In the genomic region with DNA sequence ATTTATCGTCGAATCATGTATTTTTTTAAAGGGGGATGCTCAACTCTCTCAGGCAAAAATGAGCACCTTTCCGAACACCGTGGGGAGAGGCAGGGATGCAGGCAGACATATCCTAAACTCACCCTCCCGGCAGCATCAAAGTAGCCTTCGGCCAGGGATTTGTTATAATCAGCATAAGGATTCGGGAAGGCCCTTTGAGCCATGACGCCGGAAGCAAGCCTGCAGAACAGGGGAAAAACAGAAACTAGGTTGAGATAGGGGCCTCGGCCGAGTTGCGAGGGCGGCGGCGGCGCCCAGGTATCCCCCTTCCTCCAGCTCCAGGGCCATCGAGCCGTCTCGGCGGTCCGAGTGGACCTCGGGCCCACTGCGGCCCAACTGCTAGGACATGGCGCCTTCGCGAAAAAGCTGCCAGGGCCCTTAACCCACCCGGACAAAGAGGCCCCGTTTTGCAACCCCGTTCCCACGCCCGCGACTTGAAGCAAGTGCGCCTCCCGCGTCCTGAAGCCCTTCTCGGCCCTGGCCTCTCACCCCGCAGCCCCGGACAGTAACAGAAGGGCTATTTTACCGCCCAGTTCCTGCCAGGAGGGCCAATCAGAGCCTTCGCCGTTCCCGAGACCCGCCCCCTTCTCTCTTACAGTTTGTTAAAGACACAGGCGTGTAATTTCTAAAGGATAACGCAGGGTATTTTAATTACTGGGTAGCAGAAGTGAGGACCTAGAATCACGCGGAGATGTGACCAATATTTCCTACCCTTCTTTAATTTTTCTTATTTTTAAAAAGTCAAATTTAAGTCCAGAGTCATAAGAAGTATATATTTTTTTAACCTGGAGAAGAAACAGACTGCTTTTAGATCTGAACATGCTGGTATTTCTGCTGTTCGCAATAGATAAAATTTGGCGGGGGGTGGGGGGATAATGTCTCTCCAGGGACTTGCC, we compare ENCODE assay signal across 8 cellular contexts. TPM values are rescaled to one million over a fixed set of nuclear protein-coding genes. Genes with fewer than 3 reads are reported as not detected.
DNase-seq lines count a peak whose midpoint lies in the region; ATAC-seq and TF ChIP-seq lines count a peak whose summit lies in the region.

Gene LANCL1, minus strand, starts transcription at position 566 of the 935 bp plus-strand sequence. Its CDS starts 363 bp downstream, at position 203.

- H3K4me1 Mint-ChIP-seq in activated CD4-positive, alpha-beta T cell treated with anti-CD3 and anti-CD28 coated beads for 36 hours, result peaks cover 45% of the 10 kb centered on the region

- H3K4me3 ChIP-seq in choroid plexus epithelial cell (ENCODE audit: low read depth, low read length), result peak within 1 kb of the TSS; percentile 86
- H3K4me3 ChIP-seq in kidney epithelial cell (ENCODE audit: low read depth, low read length), result peak within 1 kb of the TSS; percentile 91

- peak within 1 kb of the TSS; percentile 97 for H3K27ac Mint-ChIP-seq in activated CD4-positive, alpha-beta T cell treated with anti-CD3 and anti-CD28 coated beads for 36 hours

- TF ChIP-seq CTCF in choroid plexus epithelial cell (conservative IDR thresholded peaks at IDR 0.05; ENCODE audit: low read depth, low read length), result no peak
- no peak for TF ChIP-seq CTCF in kidney epithelial cell (IDR thresholded peaks at IDR 0.05; ENCODE audit: insufficient read depth, low read length, poor library complexity, severe bottlenecking)

- POLR2A ChIA-PET in activated CD4-positive, alpha-beta T cell treated with anti-CD3 and anti-CD28 coated beads for 36 hours (lab: Charles Lee), result no interaction called here

- no peaks in the 10 kb centered on the region for H3K27me3 Mint-ChIP-seq in activated CD4-positive, alpha-beta T cell treated with anti-CD3 and anti-CD28 coated beads for 36 hours

- ATAC-seq in GM19043 (IDR thresholded peaks at IDR 0.05; ENCODE audit: low read depth, unreplicated experiment) (peak; percentile 100), HG03378 (IDR thresholded peaks at IDR 0.05; ENCODE audit: unreplicated experiment) (peak; percentile 99)
- ATAC-seq in activated CD4-positive, alpha-beta T cell treated with anti-CD3 and anti-CD28 coated beads for 36 hours, result peak; percentile 99

- peaks cover 23% of the 10 kb centered on the region for H3K36me3 Mint-ChIP-seq in activated CD4-positive, alpha-beta T cell treated with anti-CD3 and anti-CD28 coated beads for 36 hours (ENCODE audit: low read depth)

- DNase-seq in AG20443 (ENCODE audit: low spot score) (peak; percentile 96), NCI-H510A (lab: John Stamatoyannopoulos, UW) (peak; percentile 83), choroid plexus epithelial cell (ENCODE audit: low read depth) (peak; percentile 89), kidney epithelial cell (ENCODE audit: low read depth) (peak; percentile 49)
- DNase-seq in activated CD4-positive, alpha-beta T cell treated with anti-CD3 and anti-CD28 coated beads for 36 hours, result peak; percentile 89
- peak; percentile 71 to 75 for DNase-seq in stimulated activated CD4-positive, alpha-beta T cell treated with anti-CD3 and anti-CD28 coated beads, Interleukin-15, amount 100 ng/mL, for 48 hours (ENCODE audit: low read depth in 2 of 2)

- CTCF ChIA-PET in activated CD4-positive, alpha-beta T cell treated with anti-CD3 and anti-CD28 coated beads for 36 hours (lab: Charles Lee), result interaction anchor here (1.0 to 1.8 kb wide), 4 partner anchors 8 to 27 kb away, joined by 3 to 6 read pairs (median 4); no protein-coding TSS in a partner anchor

- H3K27me3 ChIP-seq in kidney epithelial cell (ENCODE audit: control insufficient read depth, insufficient read depth, low read length), result no peaks in the 10 kb centered on the region

- H3K36me3 ChIP-seq in kidney epithelial cell (ENCODE audit: control insufficient read depth, insufficient read depth, low read length), result no peaks in the 10 kb centered on the region

- peak within 1 kb of the TSS; percentile 97 for H3K4me3 Mint-ChIP-seq in activated CD4-positive, alpha-beta T cell treated with anti-CD3 and anti-CD28 coated beads for 36 hours

- intact Hi-C loops in activated CD4-positive, alpha-beta T cell treated with anti-CD3 and anti-CD28 coated beads for 36 hours (cut with DNase I, micrococcal nuclease), result loop anchor here (1.0 to 5.0 kb wide), 4 partner anchors 304 to 474 kb away; partner anchors contain the start of genes KANSL1L (in 1 of the 2) and RPE (in 1 of the 2)

- H3K9me3 Mint-ChIP-seq in activated CD4-positive, alpha-beta T cell treated with anti-CD3 and anti-CD28 coated beads for 36 hours (ENCODE audit: low read depth), result no peaks in the 10 kb centered on the region

RNA-seq across cellular contexts. Expression of gene LANCL1, which starts in this region (rescaled TPM):
- 10 to 100 TPM; 43.3 to 45.4 TPM for total RNA-seq in activated CD4-positive, alpha-beta T cell treated with anti-CD3 and anti-CD28 coated beads for 36 hours
- total RNA-seq in kidney epithelial cell, result 29.5 and 33.1 TPM in 2 replicates

Comparison
In these comparisons a context has a peak if more than half of its experiments do, and no peak if none do; other contexts are left out.
1. Peak in every context shown above with its lines: DNase-seq, ATAC-seq and H3K4me3 ChIP-seq.